1 cellular context compared by ENCODE assay signal in genomic region chr10:59754951-59755350, GRCh38.
TF ChIP-seq lines count a peak whose summit lies in the region.

No MANE protein-coding gene starts in this region.

TF ChIP-seq in GM23338, 12 proteins besides CTCF, POLR2A, EP300 and RAD21 (continued from another document):
- no peak for TF ChIP-seq ZNF462 (CRISPR knock-in tag; IDR thresholded peaks at IDR 0.05)
- TF ChIP-seq ZNF331 (CRISPR knock-in tag; IDR thresholded peaks at IDR 0.05; ENCODE audit: low read depth) = no peak
- no peak for TF ChIP-seq ZNF114 (CRISPR knock-in tag; IDR thresholded peaks at IDR 0.05)
- TF ChIP-seq CREB1 (CRISPR knock-in tag; IDR thresholded peaks at IDR 0.05; ENCODE audit: low read depth) = no peak
- TF ChIP-seq ETS1 (IDR thresholded peaks at IDR 0.05) = no peak
- TF ChIP-seq STAT1 (IDR thresholded peaks at IDR 0.05; ENCODE audit: unreplicated experiment) = no peak
- TF ChIP-seq JUNB (IDR thresholded peaks at IDR 0.05; ENCODE audit: unreplicated experiment) = no peak
- TF ChIP-seq REST (IDR thresholded peaks at IDR 0.05; ENCODE audit: unreplicated experiment) = no peak
- no peak for TF ChIP-seq POLR2AphosphoS5 (IDR thresholded peaks at IDR 0.05; ENCODE audit: low read depth)
- TF ChIP-seq EZH2phosphoT487 (IDR thresholded peaks at IDR 0.05; ENCODE audit: unreplicated experiment) = no peak
